Comparison of ENCODE assay signal across 8 cellular contexts in the genomic region with DNA sequence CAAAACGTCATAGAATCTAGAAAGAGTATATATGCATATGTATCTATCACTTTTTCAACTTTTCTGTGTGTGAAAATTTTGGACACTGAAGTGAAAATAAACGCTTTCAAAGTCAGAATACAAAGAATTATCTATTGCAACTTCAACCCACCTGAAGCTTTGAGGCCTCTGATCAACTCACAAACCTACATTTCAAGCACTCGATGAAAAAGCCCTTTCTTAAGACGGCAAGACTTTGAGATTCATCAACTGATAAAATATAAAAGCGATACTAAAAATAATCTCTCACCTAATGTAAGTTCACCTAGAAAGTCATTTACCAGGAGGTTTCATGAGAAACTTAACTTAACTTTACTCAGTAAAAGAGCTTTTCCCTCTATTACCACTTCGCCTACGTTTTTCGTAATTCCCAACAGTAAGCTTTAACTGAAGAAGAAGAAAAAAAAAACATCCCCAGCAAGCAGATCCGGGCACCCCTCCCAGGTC. TPM values are rescaled to one million over a fixed set of nuclear protein-coding genes. Genes with fewer than 3 reads are reported as not detected.
DNase-seq lines count a peak whose midpoint lies in the region; TF ChIP-seq lines count a peak whose summit lies in the region.

No MANE protein-coding gene starts in this region.

- H3K4me3 ChIP-seq in KMS-11 (IDR thresholded peaks at IDR 0.05; ENCODE audit: insufficient read depth, low read depth, low read length), result no peak overlapping the region

- no peak overlapping the region; the same call in 1 of the 2 replicates for H2AFZ ChIP-seq in KMS-11 (ENCODE audit: low read depth)

- no peaks in the 10 kb centered on the region for H3K27me3 Mint-ChIP-seq in CD14-positive monocyte (ENCODE audit: low read depth in 3 of 3)

- H3K36me3 ChIP-seq in KMS-11 (ENCODE audit: insufficient read depth), result peaks cover 23% of the 10 kb centered on the region; the same call in 1 of the 2 replicates

- H3K27ac ChIP-seq in KMS-11, result peak overlapping the region; percentile 99
- peak overlapping the region; percentile 97 for H3K27ac ChIP-seq in caudate nucleus (ENCODE audit: low read depth, low read length)

- H3K27me3 ChIP-seq in KMS-11 (ENCODE audit: insufficient read depth, low read depth), result no peaks in the 10 kb centered on the region

- peak overlapping the region; percentile 99 for H3K9ac ChIP-seq in KMS-11

- H3K9me3 Mint-ChIP-seq in CD14-positive monocyte, result peaks cover 0 to 4% (median 0%) of the 10 kb centered on the region in 7 donors

- H3K27ac Mint-ChIP-seq in CD14-positive monocyte, result peak overlapping the region; percentile 95 to 99 (median 97)

- DNase-seq in CD14-positive monocyte (ENCODE audit: low spot score) (no peak), caudate nucleus (lab: John Stamatoyannopoulos, UW) (peak in 1 of 61 donors; percentile 10), middle frontal gyrus (ENCODE audit: extremely low spot score, low spot score) (peak; percentile 33), UCSD-AML1 (lab: John Stamatoyannopoulos, UW; ENCODE audit: unreplicated experiment) (no peak), T1000 (lab: John Stamatoyannopoulos, UW) (no peak), amygdala (lab: John Stamatoyannopoulos, UW) (no peak), dedifferentiated amniotic fluid mesenchymal stem cell (ENCODE audit: extremely low spot score) (no peak)

- H3K4me3 Mint-ChIP-seq in CD14-positive monocyte, result peak overlapping the region; percentile 98 to 100

- H3K79me2 ChIP-seq in KMS-11 (ENCODE audit: insufficient read depth, low read depth), result peaks cover 59% of the 10 kb centered on the region

- TF ChIP-seq CTCF in CD14-positive monocyte (IDR thresholded peaks at IDR 0.05) (no peak), KMS-11 (conservative IDR thresholded peaks at IDR 0.05; ENCODE audit: low read depth, low read length) (no peak)

- H3K4me1 ChIP-seq in KMS-11 (ENCODE audit: low read depth, poor library complexity, severe bottlenecking), result peaks cover 48% of the 10 kb centered on the region

- H3K36me3 Mint-ChIP-seq in CD14-positive monocyte, result peaks cover 25 to 37% of the 10 kb centered on the region in 2 donors

- peaks cover 5% of the 10 kb centered on the region; the same call in 1 of the 2 replicates for H4K20me1 ChIP-seq in KMS-11 (ENCODE audit: insufficient read depth)

- peaks cover 47% of the 10 kb centered on the region for H3K4me1 Mint-ChIP-seq in CD14-positive monocyte

- H3K4me2 ChIP-seq in KMS-11, result peak overlapping the region; percentile 67

- intact Hi-C loops in CD14-positive monocyte (cut with micrococcal nuclease), result loop anchor here (5.0 to 10.0 kb wide), 6 partner anchors 59 to 412 kb away; a partner anchor contains a TSS

RNA-seq across cellular contexts. Expression of a gene that starts 1.2 kb away (rescaled TPM):
- polyA plus RNA-seq in CD14-positive monocyte, result 100 to 1,000 TPM; 105 to 108 TPM
